ENCODE assay signal across 25 cellular contexts in genomic region chr19:30785728-30786127, GRCh38.
DNase-seq lines count a peak whose midpoint lies in the region; ATAC-seq, FAIRE-seq and TF ChIP-seq lines count a peak whose summit lies in the region.
"Had no signal": no experiment of that assay in that cellular context is flagged by ENCODE, and none has a peak within 500 bp of the region (broad histone marks: within the 10 kb centered on the region; RNA-seq: fewer than 3 reads in every experiment).

No MANE protein-coding gene starts in this region.

- H3K4me3 ChIP-seq in HepG2 (replicated peaks in 1 of 3; ENCODE audit: insufficient read depth in 1 of 3, low read depth in 2 of 3, low read length in 3 of 3) = no peak overlapping the region
- no peak overlapping the region for H3K4me3 ChIP-seq in right lobe of liver
- H3K4me3 ChIP-seq in neuronal stem cell (ENCODE audit: low read length in 2 of 2) = no peak overlapping the region
- H3K4me3 ChIP-seq: MG63, pancreas, sigmoid colon, vagina had no signal

- peaks cover 4% of the 10 kb centered on the region for H3K36me3 Mint-ChIP-seq in T-helper 17 cell (ENCODE audit: low read depth)
- H3K36me3 Mint-ChIP-seq: naive thymus-derived CD4-positive, alpha-beta T cell had no signal

- H3K36me3 ChIP-seq in HepG2 (replicated peaks in 1 of 2; ENCODE audit: control insufficient read depth in 1 of 2, insufficient read depth in 2 of 2, low read length in 2 of 2) (no peaks in the 10 kb centered on the region), right lobe of liver (no peaks in the 10 kb centered on the region), neuronal stem cell (replicated peaks in 1 of 2; ENCODE audit: control insufficient read depth in 2 of 2, insufficient read depth in 2 of 2, low read length in 2 of 2) (no peaks in the 10 kb centered on the region)
- H3K36me3 ChIP-seq: MG63, pancreas, sigmoid colon, vagina had no signal

- no peaks in the 10 kb centered on the region for H3K4me1 ChIP-seq in HepG2 (ENCODE audit: insufficient read depth, low read length)
- no peaks in the 10 kb centered on the region for H3K4me1 ChIP-seq in right lobe of liver
- no peaks in the 10 kb centered on the region for H3K4me1 ChIP-seq in neuronal stem cell (ENCODE audit: control insufficient read depth in 2 of 2, insufficient read depth in 1 of 2, low read depth in 1 of 2, low read length in 2 of 2)
- H3K4me1 ChIP-seq: pancreas, sigmoid colon had no signal

- no peak for TF ChIP-seq RAD21 in HepG2 (CRISPR knock-in tag; IDR thresholded peaks at IDR 0.05)

- no peak overlapping the region for H2BK5ac ChIP-seq in neuronal stem cell (ENCODE audit: low read length)

- no peak overlapping the region for H4K8ac ChIP-seq in neuronal stem cell (ENCODE audit: low read depth, low read length)

- H3K4me2 ChIP-seq in HepG2 (ENCODE audit: low read depth, low read length) = no peak overlapping the region
- H3K4me2 ChIP-seq in neuronal stem cell (ENCODE audit: insufficient read depth, low read length, poor library complexity, severe bottlenecking) = no peak overlapping the region

- in situ Hi-C loops in HepG2 (cut with HindIII; ENCODE audit: extremely low pct_ligation_motif_present, low pct_unique_long_range_greater_than_20kb) = no loop called here

- H3K14ac ChIP-seq in neuronal stem cell (ENCODE audit: low read length) = no peak overlapping the region

- peaks cover 25% of the 10 kb centered on the region; the same call in 1 of the 2 replicates for H3K9me3 ChIP-seq in HepG2 (ENCODE audit: low read length)
- H3K9me3 ChIP-seq in right lobe of liver = no peaks in the 10 kb centered on the region
- H3K9me3 ChIP-seq in T-helper 17 cell (ENCODE audit: control insufficient read depth, low read length, poor library complexity, severe bottlenecking) = no peaks in the 10 kb centered on the region
- H3K9me3 ChIP-seq in neuronal stem cell (replicated peaks in 1 of 2; ENCODE audit: control insufficient read depth in 2 of 2, insufficient read depth in 1 of 2, low read depth in 1 of 2, low read length in 2 of 2) = no peaks in the 10 kb centered on the region
- H3K9me3 ChIP-seq: MG63, pancreas, sigmoid colon, vagina had no signal

- no peak overlapping the region for H4K91ac ChIP-seq in neuronal stem cell (ENCODE audit: low read depth, low read length, poor library complexity)

- H3K79me2 ChIP-seq in HepG2 (ENCODE audit: insufficient read depth, low read length) = no peaks in the 10 kb centered on the region

- H3K27me3 ChIP-seq in HepG2 (ENCODE audit: control insufficient read depth in 1 of 2, insufficient read depth in 2 of 2, low read length in 2 of 2) = no peaks in the 10 kb centered on the region
- no peaks in the 10 kb centered on the region for H3K27me3 ChIP-seq in right lobe of liver
- H3K27me3 ChIP-seq in neuronal stem cell (ENCODE audit: control insufficient read depth in 3 of 3, insufficient read depth in 3 of 3, low read depth in 1 of 3, low read length in 3 of 3) = no peaks in the 10 kb centered on the region
- H3K27me3 ChIP-seq: MG63, pancreas, sigmoid colon, vagina had no signal

- no peak for TF ChIP-seq EP300 in HepG2 (IDR thresholded peaks at IDR 0.05; ENCODE audit: low read depth in 2 of 2, low read length in 2 of 2)
- TF ChIP-seq EP300 in HepG2 (CRISPR knock-in tag; IDR thresholded peaks at IDR 0.05; ENCODE audit: borderline replicate concordance) = no peak

- DNase-seq in HepG2 (ENCODE audit: low spot score) = no peak
- no peak for DNase-seq in right lobe of liver
- no peak for DNase-seq in T-helper 17 cell
- peak; percentile 34 for DNase-seq in iPS-NIHi11 (ENCODE audit: low spot score)
- DNase-seq in neuronal stem cell (ENCODE audit: low spot score) = no peak
- no peak for DNase-seq in caudate nucleus (lab: John Stamatoyannopoulos, UW)
- DNase-seq: activated CD4-positive, alpha-beta T cell treated with anti-CD3 and anti-CD28 coated beads for 48 hours; activated naive CD4-positive, alpha-beta T cell treated with anti-CD3 and anti-CD28 coated beads for 36 hours; amygdala; Calu3; dermis blood vessel endothelial cell; MG63; naive thymus-derived CD4-positive, alpha-beta T cell; NCI-H1694 treated with DMSO at 0.1 percent for 48 hours; NCI-H2171 treated with DMSO at 0.1 percent for 48 hours; NCI-H524 treated with DMSO at 0.1 percent for 48 hours; pancreas; sigmoid colon; stimulated activated naive CD4-positive, alpha-beta T cell treated with Interleukin-2 at 50 U/mL for 16 hours had no signal

- H2AFZ ChIP-seq in HepG2 (ENCODE audit: low read length) = no peak overlapping the region
- H2AFZ ChIP-seq in neuronal stem cell (ENCODE audit: low read length) = no peak overlapping the region

- POLR2A ChIA-PET in HepG2 (lab: Yijun Ruan, JAX) = no interaction called here

- no peak for TF ChIP-seq POLR2A in HepG2 (IDR thresholded peaks at IDR 0.05; ENCODE audit: insufficient read depth in 1 of 2, low read depth in 2 of 2, low read length in 2 of 2)
- TF ChIP-seq POLR2A in right lobe of liver (IDR thresholded peaks at IDR 0.05) = no peak

- no peak overlapping the region for H2BK15ac ChIP-seq in neuronal stem cell (ENCODE audit: low read length)

- no TSS peak for BruUV-seq in HepG2 (replicated peaks; lab: Mats Ljungman, UMichigan)

- H3K4ac ChIP-seq in neuronal stem cell (ENCODE audit: low read length) = no peak overlapping the region

- no peak for FAIRE-seq in HepG2 (lab: Jason Lieb, UNC)
- FAIRE-seq: GM12891, pancreas had no signal

- H2BK12ac ChIP-seq in neuronal stem cell (ENCODE audit: low read length) = no peak overlapping the region

- WGBS in HepG2 (ENCODE audit: low lambda C conversion rate) = 23% methylated on average over 3 of the region's 4 CpGs
- WGBS in right lobe of liver (ENCODE audit: insufficient coverage, low coverage, low lambda C conversion rate, missing lambda C conversion rate) = 36% methylated on average over 2 of the region's 4 CpGs
- no CpG with 5 or more reads among the region's 4 CpGs for WGBS in neuronal stem cell (ENCODE audit: extremely low coverage in 2 of 2, insufficient read length in 2 of 2, insufficient replicate concordance in 1 of 2), 2 donors

- H3K23ac ChIP-seq in neuronal stem cell (ENCODE audit: low read depth, low read length, poor library complexity) = no peak overlapping the region

- no peaks in the 10 kb centered on the region for H3K79me1 ChIP-seq in neuronal stem cell (ENCODE audit: low read depth, low read length)

- no peak overlapping the region for H3K27ac ChIP-seq in HepG2 (ENCODE audit: extremely low read length, insufficient read depth, low read length)
- no peak overlapping the region for H3K27ac ChIP-seq in right lobe of liver
- no peak overlapping the region for H3K27ac ChIP-seq in neuronal stem cell (replicated peaks; ENCODE audit: low read length)
- no peak overlapping the region for H3K27ac ChIP-seq in caudate nucleus (ENCODE audit: low read depth, low read length)
- H3K27ac ChIP-seq: C4-2B, pancreas, sigmoid colon, vagina had no signal

- no peak overlapping the region for H3K18ac ChIP-seq in neuronal stem cell (ENCODE audit: low read length)

- no peak overlapping the region for H3K4me3 Mint-ChIP-seq in T-helper 17 cell
- H3K4me3 Mint-ChIP-seq: activated naive CD4-positive, alpha-beta T cell treated with anti-CD3 and anti-CD28 coated beads for 36 hours; naive thymus-derived CD4-positive, alpha-beta T cell had no signal

- H2AK5ac ChIP-seq in neuronal stem cell (ENCODE audit: low read depth, low read length) = no peak overlapping the region

- intact Hi-C loops in HepG2 (cut with micrococcal nuclease; ENCODE audit: unreplicated experiment) (loop anchor here (10.0 kb wide), 1 partner anchor 1439 kb away; no protein-coding TSS in a partner anchor), right lobe of liver (cut with DNase I) (loop anchor here (10.0 kb wide), 1 partner anchor 1439 kb away; no protein-coding TSS in a partner anchor)

- CTCF ChIA-PET in HepG2 (lab: Yijun Ruan, JAX; ENCODE audit: low intra/inter-chr PET ratio, low total read pairs) = interaction anchor here (1.8 kb wide), 1 partner anchor 1439 kb away, joined by 5 read pairs; no protein-coding TSS in a partner anchor

- H3K9ac ChIP-seq in HepG2 (ENCODE audit: insufficient read depth, low read depth, low read length) (no peak overlapping the region), neuronal stem cell (ENCODE audit: low read depth, low read length, poor library complexity) (no peak overlapping the region)

- H2BK120ac ChIP-seq in neuronal stem cell (ENCODE audit: low read depth, low read length) = no peak overlapping the region

- TF ChIP-seq CTCF in HepG2 (CRISPR knock-in tag; IDR thresholded peaks at IDR 0.05) (no peak), right lobe of liver (IDR thresholded peaks at IDR 0.05) (no peak)

- no peaks in the 10 kb centered on the region for H3K4me1 Mint-ChIP-seq in T-helper 17 cell

- ATAC-seq in HepG2 = no peak
- no peak for ATAC-seq in right lobe of liver
- no peak for ATAC-seq in T-helper 17 cell
- ATAC-seq in GM19351 (IDR thresholded peaks at IDR 0.05; ENCODE audit: unreplicated experiment) = no peak
- ATAC-seq in HG03159 (IDR thresholded peaks at IDR 0.05; ENCODE audit: unreplicated experiment) = no peak
- ATAC-seq: naive thymus-derived CD4-positive, alpha-beta T cell; pancreas; SK-N-SH treated with all-trans-retinoic acid at 6 μM for 48 hours had no signal

- H3K27me3 Mint-ChIP-seq in T-helper 17 cell = peaks cover 55% of the 10 kb centered on the region

- peak overlapping the region; percentile 54 for H3K27ac Mint-ChIP-seq in T-helper 17 cell
- H3K27ac Mint-ChIP-seq: activated naive CD4-positive, alpha-beta T cell treated with anti-CD3 and anti-CD28 coated beads for 36 hours; naive thymus-derived CD4-positive, alpha-beta T cell had no signal

- H4K20me1 ChIP-seq in HepG2 (ENCODE audit: insufficient read depth, low read length) = no peaks in the 10 kb centered on the region

TF ChIP-seq in HepG2, 621 proteins besides CTCF, POLR2A, EP300 and RAD21:
- TF ChIP-seq ZNF7 (CRISPR knock-in tag; IDR thresholded peaks at IDR 0.05) (no peak), STAG1 (CRISPR knock-in tag; IDR thresholded peaks at IDR 0.05) (peak; percentile 19; the same call in 1 of the 2 replicates), TSC22D2 (CRISPR knock-in tag; IDR thresholded peaks at IDR 0.05; ENCODE audit: borderline replicate concordance) (no peak), ZNF232 (CRISPR knock-in tag; IDR thresholded peaks at IDR 0.05; ENCODE audit: borderline replicate concordance) (no peak), SP1 (IDR thresholded peaks at IDR 0.05) (no peak), SP1 (CRISPR knock-in tag; IDR thresholded peaks at IDR 0.05) (no peak), ZNF335 (CRISPR knock-in tag; IDR thresholded peaks at IDR 0.05) (no peak), CBX5 (CRISPR knock-in tag; IDR thresholded peaks at IDR 0.05; ENCODE audit: borderline replicate concordance) (no peak)
